Comparison of ENCODE assay signal across 19 cellular contexts in the genomic region with DNA sequence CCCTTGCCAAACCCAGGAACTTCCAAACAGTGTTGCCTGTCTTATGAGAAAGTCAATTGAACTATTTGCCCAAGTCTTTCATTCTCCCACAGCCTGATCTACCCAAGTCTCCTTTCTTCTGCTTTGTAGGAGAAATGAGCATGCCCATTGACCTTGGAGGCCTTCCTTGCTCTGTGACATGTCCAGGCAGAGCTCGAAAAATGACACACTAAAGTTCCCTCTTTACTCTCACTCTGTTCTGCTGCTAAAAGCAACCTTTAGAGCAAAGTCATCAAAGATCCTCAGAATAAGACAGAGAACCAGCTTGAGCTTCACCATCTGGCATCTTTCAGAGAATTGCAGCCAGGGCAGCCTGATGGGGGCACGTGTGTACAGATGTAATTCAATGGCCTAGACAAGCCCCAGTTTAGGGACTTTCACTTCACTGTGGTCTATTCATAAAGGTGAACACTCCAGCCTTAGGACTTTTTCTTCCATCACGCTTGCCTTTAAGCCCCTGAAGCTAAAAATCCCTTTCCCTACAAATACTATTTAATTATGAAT.
DNase-seq lines count a peak whose midpoint lies in the region; ATAC-seq and TF ChIP-seq lines count a peak whose summit lies in the region.
"Had no signal": no experiment of that assay in that cellular context is flagged by ENCODE, and none has a peak within 500 bp of the region (broad histone marks: within the 10 kb centered on the region; RNA-seq: fewer than 3 reads in every experiment).

No MANE protein-coding gene starts in this region.

- no peak overlapping the region for H3K4me3 Mint-ChIP-seq in glutamatergic neuron (ENCODE audit: unreplicated experiment)
- H3K4me3 Mint-ChIP-seq: CD4-positive, CD25-positive, alpha-beta regulatory T cell; H9 had no signal

- no peaks in the 10 kb centered on the region for H3K27me3 Mint-ChIP-seq in glutamatergic neuron (ENCODE audit: unreplicated experiment)

- no peaks in the 10 kb centered on the region for H3K36me3 Mint-ChIP-seq in glutamatergic neuron (ENCODE audit: unreplicated experiment)
- H3K36me3 Mint-ChIP-seq: CD4-positive, CD25-positive, alpha-beta regulatory T cell had no signal

- ATAC-seq in GM18868 (IDR thresholded peaks at IDR 0.05; ENCODE audit: unreplicated experiment), result peak; percentile 56
- ATAC-seq in GM18861 (IDR thresholded peaks at IDR 0.05; ENCODE audit: unreplicated experiment), result no peak
- ATAC-seq: A549 had no signal

- no peak for TF ChIP-seq CTCF in C4-2B (conservative IDR thresholded peaks at IDR 0.05)
- TF ChIP-seq CTCF in glutamatergic neuron (IDR thresholded peaks at IDR 0.05; ENCODE audit: partially characterized antibody, unreplicated experiment), result no peak

- H3K9me3 Mint-ChIP-seq in glutamatergic neuron (ENCODE audit: unreplicated experiment), result no peaks in the 10 kb centered on the region

- DNase-seq in MV-4-11 (lab: John Stamatoyannopoulos, UW), result peak; percentile 17
- no peak for DNase-seq in glutamatergic neuron
- DNase-seq in SHP77 (lab: John Stamatoyannopoulos, UW), result no peak
- no peak for DNase-seq in dedifferentiated amniotic fluid mesenchymal stem cell (ENCODE audit: extremely low spot score)
- no peak for DNase-seq in KG1 (lab: John Stamatoyannopoulos, UW)
- DNase-seq: Calu3; CD4-positive, CD25-positive, alpha-beta regulatory T cell; DND-41; GDM1; H9; NCI-H1436 treated with DMSO at 0.1 percent for 48 hours; NCI-H2081; NCI-H510A treated with DMSO at 0.1 percent for 48 hours; SK-N-SH; T-helper 1 cell had no signal

- H3K4me1 Mint-ChIP-seq in glutamatergic neuron (ENCODE audit: low read depth, unreplicated experiment), result peaks cover 12% of the 10 kb centered on the region
- H3K4me1 Mint-ChIP-seq: CD4-positive, CD25-positive, alpha-beta regulatory T cell; H9 had no signal

- H3K27ac ChIP-seq in C4-2B, result peak overlapping the region; percentile 30; the same call in 1 of the 2 replicates
- H3K27ac ChIP-seq: A549 had no signal

- H3K27ac Mint-ChIP-seq in glutamatergic neuron (ENCODE audit: unreplicated experiment), result peak overlapping the region; percentile 68
- H3K27ac Mint-ChIP-seq: CD4-positive, CD25-positive, alpha-beta regulatory T cell; H9 had no signal
